16 cellular contexts compared by ENCODE assay signal in genomic region chr2:99507964-99508818, GRCh38. TPM values are rescaled to one million over a fixed set of nuclear protein-coding genes. Genes with fewer than 3 reads are reported as not detected.
DNase-seq lines count a peak whose midpoint lies in the region; ATAC-seq and TF ChIP-seq lines count a peak whose summit lies in the region.
"Had no signal": no experiment of that assay in that cellular context is flagged by ENCODE, and none has a peak within 500 bp of the region (broad histone marks: within the 10 kb centered on the region; RNA-seq: fewer than 3 reads in every experiment).

No MANE protein-coding gene starts in this region.

- no peak overlapping the region for H3K27ac ChIP-seq in PC-3 (ENCODE audit: low read length)
- H3K27ac ChIP-seq: cardiac muscle cell, gastrocnemius medialis, SK-N-MC, thoracic aorta had no signal

- H3K9me2 ChIP-seq in PC-3 (replicated peaks; ENCODE audit: low read length) = 0 out of 2 replicates have a peak, but pooled peaks cover 5% of the 10 kb centered on the region

- H3K27me3 ChIP-seq in PC-3 (ENCODE audit: low read length) = no peaks in the 10 kb centered on the region
- H3K27me3 ChIP-seq: cardiac muscle cell, gastrocnemius medialis had no signal

- no TSS peak for BruUV-seq in PC-3 (replicated peaks; lab: Mats Ljungman, UMichigan)

- intact Hi-C loops in PC-3 (cut with micrococcal nuclease) = no loop called here
- intact Hi-C loops in activated CD4-positive, alpha-beta T cell treated with anti-CD3 and anti-CD28 coated beads for 36 hours (cut with DNase I, micrococcal nuclease) = no loop called here

- H3K4me3 Mint-ChIP-seq in activated CD4-positive, alpha-beta T cell treated with anti-CD3 and anti-CD28 coated beads for 36 hours = no peak overlapping the region
- H3K4me3 Mint-ChIP-seq: activated naive CD4-positive, alpha-beta T cell treated with anti-CD3 and anti-CD28 coated beads, Interleukin-2, amount 50 U/mL, for 24 hours; naive B cell had no signal

- H3K4me3 ChIP-seq in PC-3 (ENCODE audit: low read length) = no peak overlapping the region
- H3K4me3 ChIP-seq: cardiac muscle cell, gastrocnemius medialis, SK-N-MC, thoracic aorta had no signal

- H3K9ac ChIP-seq in PC-3 (ENCODE audit: low read length) = no peak overlapping the region

- H3K36me3 Mint-ChIP-seq in activated CD4-positive, alpha-beta T cell treated with anti-CD3 and anti-CD28 coated beads for 36 hours (ENCODE audit: low read depth) = no peaks in the 10 kb centered on the region
- H3K36me3 Mint-ChIP-seq: activated naive CD4-positive, alpha-beta T cell treated with anti-CD3 and anti-CD28 coated beads, Interleukin-2, amount 50 U/mL, for 24 hours; naive B cell had no signal

- CTCF ChIA-PET in PC-3 (lab: Charles Lee) = no interaction called here
- CTCF ChIA-PET in activated CD4-positive, alpha-beta T cell treated with anti-CD3 and anti-CD28 coated beads for 36 hours (lab: Charles Lee) = interaction anchor here (0.6 to 1.3 kb wide), 2 partner anchors 9 to 476 kb away, joined by 3 to 4 read pairs; no protein-coding TSS in a partner anchor

- H3K4me1 ChIP-seq in PC-3 (ENCODE audit: insufficient read depth, low read length) = peaks cover 15% of the 10 kb centered on the region

- no peaks in the 10 kb centered on the region for H3K9me3 Mint-ChIP-seq in activated CD4-positive, alpha-beta T cell treated with anti-CD3 and anti-CD28 coated beads for 36 hours (ENCODE audit: low read depth)
- H3K9me3 Mint-ChIP-seq: activated naive CD4-positive, alpha-beta T cell treated with anti-CD3 and anti-CD28 coated beads, Interleukin-2, amount 50 U/mL, for 24 hours; naive B cell had no signal

- H3K4me2 ChIP-seq in PC-3 (ENCODE audit: low read length) = no peak overlapping the region

- no peaks in the 10 kb centered on the region for H3K36me3 ChIP-seq in PC-3 (ENCODE audit: low read depth, low read length)
- H3K36me3 ChIP-seq: cardiac muscle cell, gastrocnemius medialis, thoracic aorta had no signal

- DNase-seq in SIG-M5 treated with dmso at 0.1 percent for 504 hours (lab: John Stamatoyannopoulos, UW; ENCODE audit: unreplicated experiment) (peak; percentile 26), SIG-M5 (lab: John Stamatoyannopoulos, UW) (no peak), NCI-H2107 (lab: John Stamatoyannopoulos, UW) (peak; percentile 77), PC-3 (peak; percentile 20), superior temporal gyrus (ENCODE audit: extremely low spot score) (peak; percentile 29), cortex of kidney (lab: John Stamatoyannopoulos, UW) (no peak)
- DNase-seq in activated CD4-positive, alpha-beta T cell treated with anti-CD3 and anti-CD28 coated beads for 36 hours = no peak
- DNase-seq: gastrocnemius medialis, naive B cell, NCI-H226 had no signal

- no peaks in the 10 kb centered on the region for H4K20me1 ChIP-seq in PC-3 (ENCODE audit: low read length)

- H3K9me3 ChIP-seq in PC-3 (ENCODE audit: low read length) = no peaks in the 10 kb centered on the region
- H3K9me3 ChIP-seq: gastrocnemius medialis, thoracic aorta had no signal

- no peaks in the 10 kb centered on the region for H3K27me3 Mint-ChIP-seq in activated CD4-positive, alpha-beta T cell treated with anti-CD3 and anti-CD28 coated beads for 36 hours
- H3K27me3 Mint-ChIP-seq: activated naive CD4-positive, alpha-beta T cell treated with anti-CD3 and anti-CD28 coated beads, Interleukin-2, amount 50 U/mL, for 24 hours had no signal

- no peak overlapping the region for H2AFZ ChIP-seq in PC-3 (ENCODE audit: low read length)

- H3F3A ChIP-seq in PC-3 (ENCODE audit: low read length, unreplicated experiment) = no peaks in the 10 kb centered on the region

- peaks cover 18% of the 10 kb centered on the region for H3K4me1 Mint-ChIP-seq in activated CD4-positive, alpha-beta T cell treated with anti-CD3 and anti-CD28 coated beads for 36 hours

- no peaks in the 10 kb centered on the region for H3K79me2 ChIP-seq in PC-3 (ENCODE audit: low read length)

- TF ChIP-seq CTCF in PC-3 (conservative IDR thresholded peaks at IDR 0.05; ENCODE audit: low read depth, low read length) = no peak

- POLR2A ChIA-PET in PC-3 (lab: Charles Lee; ENCODE audit: unreplicated experiment) = no interaction called here
- POLR2A ChIA-PET in activated CD4-positive, alpha-beta T cell treated with anti-CD3 and anti-CD28 coated beads for 36 hours (lab: Charles Lee) = no interaction called here

- no peak overlapping the region for H3K27ac Mint-ChIP-seq in activated CD4-positive, alpha-beta T cell treated with anti-CD3 and anti-CD28 coated beads for 36 hours
- H3K27ac Mint-ChIP-seq: activated naive CD4-positive, alpha-beta T cell treated with anti-CD3 and anti-CD28 coated beads, Interleukin-2, amount 50 U/mL, for 24 hours had no signal

- no peak; the same call in 1 of the 2 replicates for ATAC-seq in PC-3
- ATAC-seq in HG03565 (IDR thresholded peaks at IDR 0.05; ENCODE audit: unreplicated experiment) = no peak
- no peak for ATAC-seq in activated CD4-positive, alpha-beta T cell treated with anti-CD3 and anti-CD28 coated beads for 36 hours
- ATAC-seq: gastrocnemius medialis, HCT116 had no signal

RNA-seq across cellular contexts. Expression of gene REV1, which starts 18.4 kb away (rescaled TPM):
- total RNA-seq in PC-3 (2014; rRNA removed) = 17.9 and 29.0 TPM in 2 replicates
- total RNA-seq in activated CD4-positive, alpha-beta T cell treated with anti-CD3 and anti-CD28 coated beads for 36 hours = 10 to 100 TPM; 30.0 to 38.2 TPM

Comparison
In these comparisons a context has a peak if more than half of its experiments do, and no peak if none do; other contexts are left out.
1. DNase-seq: peak in SIG-M5 treated with dmso at 0.1 percent for 504 hours (single experiment), NCI-H2107 (single experiment), PC-3 (single experiment) and superior temporal gyrus (single experiment); none in SIG-M5 (single experiment), cortex of kidney (single experiment) and activated CD4-positive, alpha-beta T cell treated with anti-CD3 and anti-CD28 coated beads for 36 hours (single experiment).